20 cellular contexts compared by ENCODE assay signal in genomic region chr7:78296036-78296435, GRCh38.
"Had no signal": no experiment of that assay in that cellular context is flagged by ENCODE, and none has a peak within 500 bp of the region (broad histone marks: within the 10 kb centered on the region; RNA-seq: fewer than 3 reads in every experiment).

No MANE protein-coding gene starts in this region.

- H3K9me3 ChIP-seq: breast epithelium, right lobe of liver, thoracic aorta, upper lobe of left lung had no signal

- H3K4me3 ChIP-seq: breast epithelium, right lobe of liver, spleen, thoracic aorta, upper lobe of left lung had no signal

- H3K27me3 ChIP-seq: breast epithelium, right lobe of liver, spleen, upper lobe of left lung had no signal

- H3K27ac ChIP-seq: breast epithelium, right lobe of liver, spleen, thoracic aorta, upper lobe of left lung had no signal

- H3K36me3 ChIP-seq: breast epithelium, right lobe of liver, spleen, thoracic aorta, upper lobe of left lung had no signal

- DNase-seq: activated B cell treated with CpG ODN at 0.5 μM for 24 hours; activated CD4-positive, alpha-beta memory T cell treated with anti-CD3 and anti-CD28 coated beads for 36 hours; activated CD4-positive, alpha-beta T cell treated with anti-CD3 and anti-CD28 coated beads for 4 hours; activated naive CD4-positive, alpha-beta T cell; activated naive CD8-positive, alpha-beta T cell treated with anti-CD3 and anti-CD28 coated beads for 36 hours; activated T-cell treated with anti-CD3 and anti-CD28 coated beads, Interleukin-2, amount 50 U/mL, for 1 hour; anterior cingulate cortex; effector CD4-positive, alpha-beta T cell; immature natural killer cell; kidney glomerular epithelial cell; left ventricle myocardium superior; occipital lobe; right lobe of liver; spleen; stimulated activated CD4-positive, alpha-beta T cell treated with anti-CD3 and anti-CD28 coated beads, Interleukin-4, amount 100 ng/mL, for 4 hours had no signal

- H3K4me1 ChIP-seq: breast epithelium, right lobe of liver, spleen, upper lobe of left lung had no signal

- ATAC-seq: activated T-helper 17 cell treated with anti-CD3 and anti-CD28 coated beads, Interleukin-2, amount 50 U/mL, for 72 hours; left ventricle myocardium superior; right lobe of liver; stimulated activated memory B cell treated with anti-CD40 and anti-IgM and Interleukin-4, amounts not matched to agents 10 μg/mL and 1 μg/mL and 100 μg/mL, for 72 hours had no signal
